In genomic region chr2:149595069-149595963, GRCh38 we compare ENCODE assay signal across 14 cellular contexts. TPM values are rescaled to one million over a fixed set of nuclear protein-coding genes. Genes with fewer than 3 reads are reported as not detected.
A peak's percentile ranks its signal among the peaks of the same experiment; 100 is the strongest.
DNase-seq lines count a peak whose midpoint lies in the region; ATAC-seq and TF ChIP-seq lines count a peak whose summit lies in the region.
"Had no signal": no experiment of that assay in that cellular context is flagged by ENCODE, and none has a peak within 500 bp of the region (broad histone marks: within the 10 kb centered on the region; RNA-seq: fewer than 3 reads in every experiment).

No MANE protein-coding gene starts in this region.

- no peaks in the 10 kb centered on the region for H3K79me2 ChIP-seq in GM23248 (ENCODE audit: insufficient read depth)
- no peaks in the 10 kb centered on the region for H3K79me2 ChIP-seq in SK-N-SH (ENCODE audit: insufficient read depth)

- no peak overlapping the region for H3K4me3 ChIP-seq in GM23248
- H3K4me3 ChIP-seq in SK-N-SH (ENCODE audit: low read depth in 2 of 2, low read length in 1 of 2), result no peak overlapping the region
- H3K4me3 ChIP-seq in fibroblast of pulmonary artery (replicated peaks; ENCODE audit: low read depth, low read length), result no peak overlapping the region

- POLR2A ChIA-PET in SK-N-SH (lab: Yijun Ruan, JAX), result no interaction called here

- H3K9me3 ChIP-seq in GM23248 (ENCODE audit: low read depth) (no peaks in the 10 kb centered on the region), SK-N-SH (no peaks in the 10 kb centered on the region)

- H3K27ac ChIP-seq in 22Rv1 (no peak overlapping the region), GM23248 (no peak overlapping the region), SK-N-SH (ENCODE audit: low read depth in 2 of 2, low read length in 1 of 2) (no peak overlapping the region; a peak in 1 of 4 replicates)

- H3K4me1 ChIP-seq in GM23248 (ENCODE audit: insufficient read depth) (peaks cover 28% of the 10 kb centered on the region), SK-N-SH (ENCODE audit: control insufficient read depth in 1 of 2, insufficient read depth in 2 of 2, low read depth in 1 of 2, low read length in 1 of 2) (peaks cover 0 to 6% of the 10 kb centered on the region in 2 experiments; a peak in 2 of 4 replicates)

- in situ Hi-C loops in GM23248 (cut with MboI), result loop anchor here (10.0 to 25.0 kb wide), 5 partner anchors 889 to 1842 kb away; partner anchors contain the start of gene RND3

- TF ChIP-seq EP300 in SK-N-SH (IDR thresholded peaks at IDR 0.05; ENCODE audit: borderline replicate concordance in 1 of 2, low read depth in 1 of 2, low read length in 1 of 2), result 0 out of 4 replicates have a peak, but pooled peaks of 1 of the 2 experiments have one; percentile 9

- H2AFZ ChIP-seq in GM23248 (no peak overlapping the region), SK-N-SH (ENCODE audit: low read depth) (no peak overlapping the region)

- peak; percentile 66 for TF ChIP-seq RAD21 in SK-N-SH (IDR thresholded peaks at IDR 0.05; ENCODE audit: low read length)

- CTCF ChIA-PET in SK-N-SH (lab: Yijun Ruan, JAX), result interaction anchor here (0.6 to 8.0 kb wide), 10 partner anchors 9 to 1842 kb away, joined by 3 to 120 read pairs (median 4); no protein-coding TSS in a partner anchor

- ATAC-seq in GM19455 (IDR thresholded peaks at IDR 0.05; ENCODE audit: unreplicated experiment) (no peak), HG03159 (IDR thresholded peaks at IDR 0.05; ENCODE audit: unreplicated experiment) (no peak), HG02840 (IDR thresholded peaks at IDR 0.05; ENCODE audit: low FRiP score, unreplicated experiment) (no peak)
- ATAC-seq: natural killer cell treated with Interleukin-12 subunit alpha and Interleukin-12 subunit beta and Interleukin-15 and Interleukin-18, amount 100 ng/mL, for 72 hours had no signal

- H3K9me2 ChIP-seq in GM23248 (ENCODE audit: insufficient read depth), result no peaks in the 10 kb centered on the region
- no peaks in the 10 kb centered on the region for H3K9me2 ChIP-seq in SK-N-SH

- no peaks in the 10 kb centered on the region for H3K27me3 ChIP-seq in GM23248 (replicated peaks; ENCODE audit: insufficient read depth)
- H3K27me3 ChIP-seq in SK-N-SH (ENCODE audit: insufficient read depth), result no peaks in the 10 kb centered on the region

- DNase-seq in GM23248, result peak; percentile 53
- DNase-seq in SK-N-SH, result no peak
- DNase-seq in fibroblast of pulmonary artery (ENCODE audit: low read depth), result peak; percentile 35
- no peak for DNase-seq in activated CD4-positive, alpha-beta T cell treated with anti-CD3 and anti-CD28 coated beads for 48 hours
- DNase-seq: activated CD4-positive, alpha-beta T cell treated with anti-CD3 and anti-CD28 coated beads for 1 hour; activated gamma-delta T cell treated with Interleukin-2 at 50 U/mL for 16 hours; effector memory CD4-positive, alpha-beta T cell; NCI-H2107; SHP77 treated with DMSO at 0.1 percent for 48 hours had no signal

- H3K9ac ChIP-seq in GM23248 (no peak overlapping the region), SK-N-SH (no peak overlapping the region)

- H3F3A ChIP-seq in GM23248 (ENCODE audit: insufficient read depth) (peaks cover 24% of the 10 kb centered on the region), SK-N-SH (replicated peaks; ENCODE audit: insufficient read depth) (peaks cover 10% of the 10 kb centered on the region)

- WGBS in GM23248 (ENCODE audit: low coverage in 1 of 2, low lambda C conversion rate in 2 of 2, missing lambda C conversion rate in 2 of 2), 2 experiments, result 93 to 97% methylated on average over 1 of the region's 1 CpG
- WGBS in SK-N-SH (ENCODE audit: low lambda C conversion rate), result 79% methylated on average over 1 of the region's 1 CpG

- TF ChIP-seq CTCF in 22Rv1 (IDR thresholded peaks at IDR 0.05) (peak; percentile 21; the same call in 1 of the 2 replicates), SK-N-SH (IDR thresholded peaks at IDR 0.05) (peak; percentile 76), fibroblast of pulmonary artery (IDR thresholded peaks at IDR 0.05; ENCODE audit: low read length, missing control alignments) (peak; percentile 57)

- no peak overlapping the region for H3K4me2 ChIP-seq in GM23248 (ENCODE audit: unreplicated experiment)
- H3K4me2 ChIP-seq in SK-N-SH, result no peak overlapping the region

- H4K20me1 ChIP-seq in GM23248 (ENCODE audit: insufficient read depth) (no peaks in the 10 kb centered on the region), SK-N-SH (ENCODE audit: insufficient read depth) (no peaks in the 10 kb centered on the region)

- no peaks in the 10 kb centered on the region for H3K36me3 ChIP-seq in GM23248 (ENCODE audit: low read depth)
- H3K36me3 ChIP-seq in SK-N-SH (replicated peaks in 1 of 2; ENCODE audit: control insufficient read depth in 1 of 2, insufficient read depth in 2 of 2, low read length in 1 of 2), result no peaks in the 10 kb centered on the region

TF ChIP-seq in SK-N-SH, 30 proteins besides CTCF, POLR2A, EP300 and RAD21:
- TF ChIP-seq REST (IDR thresholded peaks at IDR 0.05; ENCODE audit: low read depth, low read length) (no peak), CHD2 (IDR thresholded peaks at IDR 0.05; ENCODE audit: low read length, partially characterized antibody) (no peak), FOSL2 (IDR thresholded peaks at IDR 0.05; ENCODE audit: borderline replicate concordance, low read depth) (peak; percentile 49; the same call in 1 of the 2 replicates), PBX3 (IDR thresholded peaks at IDR 0.05) (no peak)

RNA-seq across cellular contexts. Expression of gene MMADHC, which starts 7.7 kb away (rescaled TPM):
- 143 and 156 TPM in 2 replicates for total RNA-seq in GM23248 (2014; rRNA removed; shearing (Covaris generic))
- polyA plus RNA-seq in GM23248 (2016; fragmentation: Nextera tagmentation; extraction: Ambion mirVana) (192 and 195 TPM in 2 replicates), SK-N-SH (2012; rRNA removed) (40.4 and 45.1 TPM in 2 replicates)
- 61.8 and 81.5 TPM in 2 replicates for polyA plus RNA-seq in SK-N-SH (2012; cell fraction: cytosol; rRNA removed)
- 11.3 and 27.8 TPM in 2 replicates for polyA plus RNA-seq in SK-N-SH (2012; cell fraction: nucleus; rRNA removed)

Comparison
In these comparisons a context has a peak if more than half of its experiments do, and no peak if none do; other contexts are left out.
1. CTCF ChIP-seq: peak in every context shown above with its lines; median percentile 76 in SK-N-SH; 57 in fibroblast of pulmonary artery; 21 in 22Rv1.
2. DNase-seq: peak in GM23248 (single experiment) and fibroblast of pulmonary artery (single experiment); none in SK-N-SH (single experiment) and activated CD4-positive, alpha-beta T cell treated with anti-CD3 and anti-CD28 coated beads for 48 hours (single experiment).